In genomic region chr16:5979905-5980550, GRCh38 we compare ENCODE assay signal across 22 cellular contexts.
DNase-seq lines count a peak whose midpoint lies in the region; ATAC-seq, FAIRE-seq and TF ChIP-seq lines count a peak whose summit lies in the region.
"Had no signal": no experiment of that assay in that cellular context is flagged by ENCODE, and none has a peak within 500 bp of the region (broad histone marks: within the 10 kb centered on the region; RNA-seq: fewer than 3 reads in every experiment).

No MANE protein-coding gene starts in this region.

- WGBS in H1 (ENCODE audit: extremely low coverage in 1 of 2, insufficient coverage in 1 of 2, insufficient read length in 1 of 2, insufficient replicate concordance in 2 of 2, low coverage in 1 of 2, low lambda C conversion rate in 2 of 2, missing lambda C conversion rate in 1 of 2), 2 experiments: 54% methylated on average over 10 of the region's 10 CpGs; no CpG with 5 or more reads in 1 of the 2 experiments
- WGBS in tibial nerve, 2 donors: 21 to 24% methylated on average over 6 to 10 of the region's 10 CpGs

- no peak overlapping the region for H3K56ac ChIP-seq in H1 (replicated peaks; ENCODE audit: insufficient read length, low read depth, low read length)

- no peak overlapping the region for H2BK20ac ChIP-seq in H1 (ENCODE audit: low read length)

- H3K9me2 ChIP-seq in GM23338 (ENCODE audit: insufficient read depth): no peaks in the 10 kb centered on the region

- no peak overlapping the region for H2BK5ac ChIP-seq in H1 (ENCODE audit: low read depth, low read length)

- H2BK120ac ChIP-seq in H1 (replicated peaks; ENCODE audit: low read depth, low read length): no peak overlapping the region

- FAIRE-seq in H1 (lab: Jason Lieb, UNC): peak; percentile 58
- FAIRE-seq: G401.6, GM18507, RCC 7860 had no signal

- H3K27ac Mint-ChIP-seq in GM23338: no peak overlapping the region
- H3K27ac Mint-ChIP-seq in activated T-cell treated with anti-CD3 and anti-CD28 coated beads, Interleukin-2, amount 50 U/mL, for 72 hours: no peak overlapping the region
- H3K27ac Mint-ChIP-seq: T-cell had no signal

- H3K36me3 Mint-ChIP-seq in GM23338 (ENCODE audit: low read depth): no peaks in the 10 kb centered on the region
- H3K36me3 Mint-ChIP-seq in activated T-cell treated with anti-CD3 and anti-CD28 coated beads, Interleukin-2, amount 50 U/mL, for 72 hours (ENCODE audit: insufficient read depth in 2 of 2): no peaks in the 10 kb centered on the region
- H3K36me3 Mint-ChIP-seq: CD4-positive, CD25-positive, alpha-beta regulatory T cell; T-cell had no signal

- intact Hi-C loops in mucosa of descending colon (cut with DNase I, micrococcal nuclease) (no loop called here), breast epithelium (cut with DNase I; ENCODE audit: low total_unique reads) (no loop called here)

- H3K9me3 ChIP-seq in HEK293 (ENCODE audit: control insufficient read depth, insufficient read depth, low read depth, low read length): no peaks in the 10 kb centered on the region
- no peaks in the 10 kb centered on the region for H3K9me3 ChIP-seq in H1 (ENCODE audit: insufficient read depth in 2 of 2, low read depth in 1 of 2, low read length in 1 of 2)
- H3K9me3 ChIP-seq in mucosa of descending colon: no peaks in the 10 kb centered on the region
- H3K9me3 ChIP-seq in tibial nerve: peaks cover 0 to 9% (median 0%) of the 10 kb centered on the region in 4 donors
- no peaks in the 10 kb centered on the region for H3K9me3 ChIP-seq in breast epithelium
- H3K9me3 ChIP-seq: SJCRH30 had no signal

- H3K4me1 ChIP-seq in GM23338 (ENCODE audit: insufficient read depth): peaks cover 9% of the 10 kb centered on the region
- H3K4me1 ChIP-seq in HEK293 (ENCODE audit: control insufficient read depth, insufficient read depth, low read length): no peaks in the 10 kb centered on the region
- peaks cover 3 to 25% (median 17%) of the 10 kb centered on the region in 4 experiments for H3K4me1 ChIP-seq in H1 (replicated peaks in 1 of 4; ENCODE audit: control insufficient read depth in 3 of 4, insufficient read depth in 4 of 4, low read length in 3 of 4)
- peaks cover 3% of the 10 kb centered on the region for H3K4me1 ChIP-seq in mucosa of descending colon (ENCODE audit: low read depth)
- H3K4me1 ChIP-seq in tibial nerve: no peaks in the 10 kb centered on the region
- H3K4me1 ChIP-seq in breast epithelium: no peaks in the 10 kb centered on the region
- H3K4me1 ChIP-seq: SJCRH30 had no signal

- CTCF ChIA-PET in HEK293 (lab: Yijun Ruan, JAX) (no interaction called here), H1 (lab: Charles Lee; ENCODE audit: partially characterized antibody) (interaction anchor here (1.2 to 1.4 kb wide), 3 partner anchors 11 to 36 kb away, joined by 3 to 4 read pairs (median 4); no protein-coding TSS in a partner anchor)

- H2AK5ac ChIP-seq in H1 (ENCODE audit: low read depth, low read length): no peak overlapping the region

- no peaks in the 10 kb centered on the region for H4K20me1 ChIP-seq in GM23338 (replicated peaks; ENCODE audit: insufficient read depth)
- no peaks in the 10 kb centered on the region for H4K20me1 ChIP-seq in H1 (replicated peaks in 1 of 2; ENCODE audit: control insufficient read depth in 1 of 2, insufficient read depth in 2 of 2, low read length in 2 of 2)

- H3K14ac ChIP-seq in H1 (ENCODE audit: insufficient read length): no peak overlapping the region

- no peak overlapping the region for H4K91ac ChIP-seq in H1 (replicated peaks; ENCODE audit: insufficient read length, low read length)

- H3K4me2 ChIP-seq in GM23338 (no peak overlapping the region), H1 (ENCODE audit: insufficient read depth in 1 of 2, low read depth in 2 of 2, low read length in 2 of 2) (peak overlapping the region in 1 of 2 experiments; percentile 29; a peak in 1 of 4 replicates)

- DNase-seq in GM23338 (ENCODE audit: low spot score): peak; percentile 6
- no peak for DNase-seq in H1 (ENCODE audit: low read depth in 1 of 2, low spot score in 2 of 2)
- DNase-seq in mucosa of descending colon: peak in 1 of 3 donors; percentile 21
- no peak for DNase-seq in tibial nerve (ENCODE audit: low spot score in 2 of 2)
- no peak for DNase-seq in activated T-cell treated with anti-CD3 and anti-CD28 coated beads, Interleukin-2, amount 50 U/mL, for 72 hours
- no peak for DNase-seq in breast epithelium (ENCODE audit: low spot score in 2 of 2)
- no peak for DNase-seq in ecto neural progenitor cell (ENCODE audit: low spot score)
- DNase-seq: CD4-positive, CD25-positive, alpha-beta regulatory T cell; HCEC 1CT; KG1; MV-4-11; NCI-H1105 treated with DMSO at 0.1 percent for 48 hours; NCI-H2081 treated with DMSO at 0.1 percent for 48 hours; NCI-H510A; NCI-H774; OCI-M1; SJCRH30; T-cell had no signal

- POLR2A ChIA-PET in HEK293 (lab: Yijun Ruan, JAX) (no interaction called here), H1 (lab: Charles Lee; ENCODE audit: partially characterized antibody) (interaction anchor here (1.2 kb wide), 1 partner anchor 39 kb away, joined by 3 read pairs; no protein-coding TSS in a partner anchor)

- no peak for TF ChIP-seq CTCF in GM23338 (conservative IDR thresholded peaks at IDR 0.05; ENCODE audit: low read depth in 2 of 2)
- no peak for TF ChIP-seq CTCF in HEK293 (tag by site-specific recombination; IDR thresholded peaks at IDR 0.05)
- TF ChIP-seq CTCF in H1 (IDR thresholded peaks at IDR 0.05; ENCODE audit: control extremely low read depth in 1 of 3, insufficient read depth in 1 of 3, low read depth in 1 of 3, low read length in 3 of 3): no peak
- no peak for TF ChIP-seq CTCF in mucosa of descending colon (IDR thresholded peaks at IDR 0.05)
- TF ChIP-seq CTCF in tibial nerve (IDR thresholded peaks at IDR 0.05): no peak
- no peak for TF ChIP-seq CTCF in breast epithelium (IDR thresholded peaks at IDR 0.05)

- no peaks in the 10 kb centered on the region for H3K79me1 ChIP-seq in H1 (ENCODE audit: low read depth, low read length)

- H3F3A ChIP-seq in GM23338 (replicated peaks; ENCODE audit: low read depth): no peaks in the 10 kb centered on the region

- no peak overlapping the region; a peak in 2 of 7 replicates for H3K9ac ChIP-seq in H1 (replicated peaks in 1 of 4; ENCODE audit: extremely low read depth in 1 of 4, low read depth in 3 of 4, low read length in 3 of 4)

- ATAC-seq in GM23338 (peak; percentile 78), mucosa of descending colon (peak; percentile 81)
- ATAC-seq in activated T-cell treated with anti-CD3 and anti-CD28 coated beads, Interleukin-2, amount 50 U/mL, for 72 hours (replicated peaks in 1 of 2): no peak
- ATAC-seq: T-cell had no signal

- no peak overlapping the region for H2BK15ac ChIP-seq in H1 (ENCODE audit: low read length)

- no peak for TF ChIP-seq RAD21 in H1 (IDR thresholded peaks at IDR 0.05 in 1 of 2, conservative IDR thresholded peaks at IDR 0.05 in 1 of 2; ENCODE audit: low read depth in 2 of 2, low read length in 2 of 2)

- TF ChIP-seq EP300 in H1 (IDR thresholded peaks at IDR 0.05; ENCODE audit: borderline replicate concordance in 1 of 2, low read depth in 2 of 2, low read length in 2 of 2): no peak
- TF ChIP-seq EP300 in tibial nerve (IDR thresholded peaks at IDR 0.05): no peak

- no peaks in the 10 kb centered on the region for H3K9me3 Mint-ChIP-seq in GM23338
- H3K9me3 Mint-ChIP-seq in activated T-cell treated with anti-CD3 and anti-CD28 coated beads, Interleukin-2, amount 50 U/mL, for 72 hours: peaks cover 2% of the 10 kb centered on the region in 2 donors

- no peak overlapping the region for H2BK12ac ChIP-seq in H1 (ENCODE audit: low read depth, low read length)

- H3K4me1 Mint-ChIP-seq in GM23338: peaks cover 41% of the 10 kb centered on the region
- no peaks in the 10 kb centered on the region for H3K4me1 Mint-ChIP-seq in activated T-cell treated with anti-CD3 and anti-CD28 coated beads, Interleukin-2, amount 50 U/mL, for 72 hours (ENCODE audit: low read depth)
- H3K4me1 Mint-ChIP-seq: CD4-positive, CD25-positive, alpha-beta regulatory T cell; T-cell had no signal

- H3K36me3 ChIP-seq in GM23338 (ENCODE audit: insufficient read depth): no peaks in the 10 kb centered on the region
- no peaks in the 10 kb centered on the region for H3K36me3 ChIP-seq in HEK293 (ENCODE audit: control insufficient read depth in 2 of 2, insufficient read depth in 1 of 2, low read length in 2 of 2)
- no peaks in the 10 kb centered on the region for H3K36me3 ChIP-seq in H1 (ENCODE audit: control insufficient read depth in 2 of 4, insufficient read depth in 4 of 4, low read length in 3 of 4)
- no peaks in the 10 kb centered on the region for H3K36me3 ChIP-seq in mucosa of descending colon (ENCODE audit: low read depth)
- H3K36me3 ChIP-seq in tibial nerve: no peaks in the 10 kb centered on the region
- H3K36me3 ChIP-seq in breast epithelium: no peaks in the 10 kb centered on the region
- H3K36me3 ChIP-seq: SJCRH30 had no signal

- peaks cover 7% of the 10 kb centered on the region for H3K27me3 Mint-ChIP-seq in GM23338 (ENCODE audit: insufficient read depth, low read depth, poor library complexity)
- no peaks in the 10 kb centered on the region for H3K27me3 Mint-ChIP-seq in activated T-cell treated with anti-CD3 and anti-CD28 coated beads, Interleukin-2, amount 50 U/mL, for 72 hours (ENCODE audit: low read depth)
- H3K27me3 Mint-ChIP-seq: CD4-positive, CD25-positive, alpha-beta regulatory T cell; T-cell had no signal

- H3K27me3 ChIP-seq in GM23338 (ENCODE audit: insufficient read depth): no peaks in the 10 kb centered on the region
- peaks cover 0 to 2% (median 0%) of the 10 kb centered on the region in 4 experiments; a peak in 1 of 7 replicates for H3K27me3 ChIP-seq in H1 (replicated peaks in 1 of 4; ENCODE audit: control insufficient read depth in 3 of 4, extremely low read depth in 1 of 4, insufficient read depth in 3 of 4, low read length in 3 of 4)
- no peaks in the 10 kb centered on the region for H3K27me3 ChIP-seq in tibial nerve
- no peaks in the 10 kb centered on the region for H3K27me3 ChIP-seq in breast epithelium
- H3K27me3 ChIP-seq: SJCRH30 had no signal

- H3K4ac ChIP-seq in H1 (replicated peaks; ENCODE audit: insufficient read length, low read depth, low read length): no peak overlapping the region

- H3K79me2 ChIP-seq in GM23338 (replicated peaks; ENCODE audit: insufficient read depth) (no peaks in the 10 kb centered on the region), H1 (ENCODE audit: control insufficient read depth in 1 of 2, insufficient read depth in 2 of 2, low read length in 2 of 2) (no peaks in the 10 kb centered on the region)

- no peak for TF ChIP-seq POLR2A in H1 (IDR thresholded peaks at IDR 0.05; ENCODE audit: control extremely low read depth in 1 of 2, low read depth in 2 of 2, low read length in 2 of 2)
- no peak for TF ChIP-seq POLR2A in tibial nerve (IDR thresholded peaks at IDR 0.05)
- TF ChIP-seq POLR2A in breast epithelium (IDR thresholded peaks at IDR 0.05): no peak

- H3K4me3 Mint-ChIP-seq in GM23338: 0 out of 3 replicates have a peak overlapping the region, but pooled peaks have one; percentile 5
- H3K4me3 Mint-ChIP-seq in activated T-cell treated with anti-CD3 and anti-CD28 coated beads, Interleukin-2, amount 50 U/mL, for 72 hours: no peak overlapping the region
- H3K4me3 Mint-ChIP-seq: T-cell had no signal

- no peak overlapping the region for H4K8ac ChIP-seq in H1 (ENCODE audit: extremely low read depth, insufficient read depth, low read length)

- no peak overlapping the region for H3K4me3 ChIP-seq in GM23338
- H3K4me3 ChIP-seq in HEK293 (ENCODE audit: low read depth, low read length): no peak overlapping the region
- H3K4me3 ChIP-seq in H1 (ENCODE audit: extremely low read depth in 1 of 4, insufficient read depth in 2 of 4, low read depth in 3 of 4, low read length in 4 of 4): no peak overlapping the region
- no peak overlapping the region for H3K4me3 ChIP-seq in mucosa of descending colon
- no peak overlapping the region for H3K4me3 ChIP-seq in tibial nerve
- H3K4me3 ChIP-seq in breast epithelium: no peak overlapping the region
- H3K4me3 ChIP-seq: SJCRH30 had no signal

- H2AFZ ChIP-seq in GM23338 (no peak overlapping the region), H1 (ENCODE audit: low read length) (no peak overlapping the region)

- H3K27ac ChIP-seq in GM23338 (ENCODE audit: low read depth) (no peak overlapping the region), HEK293 (ENCODE audit: extremely low read depth, low read depth, low read length) (no peak overlapping the region), H1 (ENCODE audit: low read depth, low read length) (no peak overlapping the region), tibial nerve (no peak overlapping the region), breast epithelium (no peak overlapping the region)
- H3K27ac ChIP-seq: SJCRH30 had no signal

- no peak overlapping the region for H4K5ac ChIP-seq in H1 (ENCODE audit: insufficient read length, low read depth, low read length)

- no peak overlapping the region for H3K23ac ChIP-seq in H1 (ENCODE audit: insufficient read length)

- no peaks in the 10 kb centered on the region for H3K23me2 ChIP-seq in H1 (ENCODE audit: low read depth, low read length)

- no peak overlapping the region for H3K18ac ChIP-seq in H1 (ENCODE audit: extremely low read depth, low read length)

Comparison
In these comparisons a context has a peak if more than half of its experiments do, and no peak if none do; other contexts are left out.
1. ATAC-seq: peak in GM23338 (single experiment) and mucosa of descending colon (single experiment); none in activated T-cell treated with anti-CD3 and anti-CD28 coated beads, Interleukin-2, amount 50 U/mL, for 72 hours (0 of 2).